8 cellular contexts compared by ENCODE assay signal in the genomic region with DNA sequence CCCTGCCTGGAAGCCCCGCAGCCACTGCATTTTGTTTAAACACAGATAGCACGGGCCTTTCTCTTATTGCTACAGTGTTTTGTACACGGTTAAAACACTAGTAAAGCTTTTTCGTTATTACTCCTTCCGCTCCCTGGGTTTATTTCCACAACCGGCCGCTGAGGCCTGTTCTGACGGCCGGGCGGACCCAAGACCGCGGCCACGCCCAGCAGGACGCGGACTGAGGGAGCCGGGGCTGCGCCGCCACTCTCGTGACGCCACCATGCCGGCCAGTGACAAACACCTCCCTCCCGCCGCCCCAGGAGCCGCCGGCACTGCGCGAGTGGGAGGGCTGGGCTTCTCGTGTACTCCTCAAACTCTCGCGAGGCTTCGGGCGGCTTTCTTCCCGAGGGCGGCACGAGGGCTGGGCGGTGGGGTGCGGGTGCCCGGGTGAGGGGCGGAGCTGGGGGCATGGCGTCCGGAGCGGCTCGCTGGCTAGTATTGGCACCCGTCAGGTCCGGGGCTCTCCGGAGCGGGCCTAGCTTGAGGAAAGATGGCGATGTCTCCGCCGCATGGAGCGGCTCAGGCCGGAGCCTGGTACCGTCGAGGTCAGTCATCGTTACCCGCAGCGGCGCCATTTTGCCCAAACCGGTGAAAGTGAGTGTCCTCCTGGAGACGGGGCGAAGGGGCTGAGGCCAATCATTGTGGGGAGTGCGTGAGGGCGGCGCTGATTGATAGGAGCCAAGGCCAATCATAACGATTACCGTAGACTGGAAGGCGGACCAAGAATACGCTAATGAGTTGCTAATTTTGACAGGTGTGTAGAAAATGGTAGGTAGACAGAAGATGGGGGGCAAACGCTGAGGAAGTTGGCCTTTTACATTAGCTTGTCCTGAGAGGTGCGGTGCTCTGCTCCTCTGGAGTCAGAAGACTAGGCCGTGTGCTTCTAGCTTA.
DNase-seq lines count a peak whose midpoint lies in the region; ATAC-seq, FAIRE-seq and TF ChIP-seq lines count a peak whose summit lies in the region.

A gene with protein sequence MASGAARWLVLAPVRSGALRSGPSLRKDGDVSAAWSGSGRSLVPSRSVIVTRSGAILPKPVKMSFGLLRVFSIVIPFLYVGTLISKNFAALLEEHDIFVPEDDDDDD (plus strand): TSS at position 382 of the 933 bp plus-strand sequence. CDS start 69 bp downstream, at position 451.

- TF ChIP-seq CTCF in AG09319 (IDR thresholded peaks at IDR 0.05; ENCODE audit: low read depth, low read length), result no peak

- peak; percentile 83 for ATAC-seq in GM19035 (IDR thresholded peaks at IDR 0.05; ENCODE audit: unreplicated experiment)
- peak; percentile 89 for ATAC-seq in HG03354 (IDR thresholded peaks at IDR 0.05; ENCODE audit: poor library complexity, severe bottlenecking, unreplicated experiment)
- ATAC-seq in activated CD4-positive, CD25-positive, alpha-beta regulatory T cell treated with anti-CD3 and anti-CD28 coated beads, Interleukin-2, amount 50 U/mL, for 24 hours, result peak; percentile 93 to 95

- DNase-seq in AG09319 (ENCODE audit: extremely low read depth, low read depth), result peak; percentile 96
- DNase-seq in NCI-H446 treated with DMSO at 0.1 percent for 48 hours (lab: John Stamatoyannopoulos, UW), result peak; percentile 94
- peak; percentile 99 for DNase-seq in cerebellar cortex (ENCODE audit: low spot score)
- peak; percentile 97 for DNase-seq in stimulated activated CD4-positive, alpha-beta T cell treated with anti-CD3 and anti-CD28 coated beads, Interleukin-12 subunit alpha, Interleukin-12 subunit beta, amount 100 ng/mL, for 4 hours

- peak; percentile 98 for FAIRE-seq in islet of Langerhans (lab: Jason Lieb, UNC)

Comparison
In these comparisons a context has a peak if more than half of its experiments do, and no peak if none do; other contexts are left out.
1. Peak in every context shown above with its lines: DNase-seq and ATAC-seq.